ENCODE assay signal across 8 cellular contexts in the genomic region with DNA sequence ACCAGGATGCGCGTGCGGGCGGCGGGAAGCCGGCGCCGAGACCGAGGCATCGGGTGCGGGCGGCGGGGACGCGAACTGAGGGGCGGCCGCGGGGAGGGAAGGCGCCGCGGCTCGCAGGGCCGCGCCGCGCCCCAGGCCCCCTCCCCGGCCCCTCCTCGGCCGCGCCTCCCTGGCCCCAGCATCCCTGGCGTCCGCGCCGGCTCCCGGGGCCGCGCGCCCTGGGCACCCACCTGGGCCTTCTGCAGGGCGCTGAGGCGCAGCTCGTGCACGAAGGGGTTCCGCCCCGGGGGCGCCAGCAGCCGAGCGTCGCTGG. TPM values are rescaled to one million over a fixed set of nuclear protein-coding genes. Genes with fewer than 3 reads are reported as not detected.
DNase-seq lines count a peak whose midpoint lies in the region; ATAC-seq, FAIRE-seq and TF ChIP-seq lines count a peak whose summit lies in the region.

No MANE protein-coding gene starts in this region.

- H3K4me3 ChIP-seq in CD4-positive, alpha-beta memory T cell (ENCODE audit: low read length in 2 of 2): peak overlapping the region in 1 of 2 donors; percentile 59
- peak overlapping the region; percentile 82 to 88 for H3K4me3 ChIP-seq in ascending aorta
- H3K4me3 ChIP-seq in right lobe of liver: peak overlapping the region; percentile 56 to 89 (median 70)
- H3K4me3 ChIP-seq in uterus: peak overlapping the region; percentile 46 to 72

- intact Hi-C loops in CD4-positive, alpha-beta memory T cell (cut with micrococcal nuclease): loop anchor here (1.0 kb wide), 1 partner anchor 13 kb away; no protein-coding TSS in a partner anchor
- intact Hi-C loops in ascending aorta (cut with DNase I) (loop anchor here (2.0 to 5.0 kb wide), 4 partner anchors 19 to 176 kb away; a partner anchor contains a TSS), right lobe of liver (cut with DNase I) (no loop called here), uterus (cut with DNase I; ENCODE audit: low total_unique reads) (no loop called here)

- no peaks in the 10 kb centered on the region for H3K9me3 ChIP-seq in CD4-positive, alpha-beta memory T cell (ENCODE audit: control insufficient read depth in 1 of 2, low read length in 2 of 2)
- H3K9me3 ChIP-seq in ascending aorta (no peaks in the 10 kb centered on the region), right lobe of liver (no peaks in the 10 kb centered on the region), uterus (no peaks in the 10 kb centered on the region)

- TF ChIP-seq CTCF in ascending aorta (IDR thresholded peaks at IDR 0.05): no peak
- no peak for TF ChIP-seq CTCF in right lobe of liver (IDR thresholded peaks at IDR 0.05)
- no peak for TF ChIP-seq CTCF in uterus (IDR thresholded peaks at IDR 0.05)

- H3K27me3 ChIP-seq in CD4-positive, alpha-beta memory T cell (ENCODE audit: insufficient read depth, low read length): no peaks in the 10 kb centered on the region
- H3K27me3 ChIP-seq in ascending aorta (no peaks in the 10 kb centered on the region), right lobe of liver (no peaks in the 10 kb centered on the region), uterus (no peaks in the 10 kb centered on the region)

- FAIRE-seq in GM12892 (lab: Jason Lieb, UNC): no peak

- H3K27me3 Mint-ChIP-seq in CD4-positive, alpha-beta memory T cell: no peaks in the 10 kb centered on the region

- peak; percentile 43 for ATAC-seq in GM19452 (IDR thresholded peaks at IDR 0.05; ENCODE audit: unreplicated experiment)
- peak; percentile 18 for ATAC-seq in HG03442 (IDR thresholded peaks at IDR 0.05; ENCODE audit: unreplicated experiment)
- no peak for ATAC-seq in right lobe of liver

- peaks cover 34% of the 10 kb centered on the region for H3K4me1 ChIP-seq in CD4-positive, alpha-beta memory T cell (ENCODE audit: insufficient read depth, low read length)
- H3K4me1 ChIP-seq in ascending aorta: peaks cover 0 to 16% of the 10 kb centered on the region in 2 donors
- peaks cover 0 to 4% (median 0%) of the 10 kb centered on the region in 4 donors for H3K4me1 ChIP-seq in right lobe of liver
- peaks cover 0 to 20% of the 10 kb centered on the region in 2 donors for H3K4me1 ChIP-seq in uterus

- 0% methylated on average over 2 of the region's 48 CpGs for WGBS in right lobe of liver (ENCODE audit: insufficient coverage, low coverage, low lambda C conversion rate, missing lambda C conversion rate)

- no peak overlapping the region for H3K27ac Mint-ChIP-seq in CD4-positive, alpha-beta memory T cell

- H3K4me3 Mint-ChIP-seq in CD4-positive, alpha-beta memory T cell: peak overlapping the region in 5 of 8 donors; percentile 32 to 74 (median 70)

- H3K36me3 Mint-ChIP-seq in CD4-positive, alpha-beta memory T cell: peaks cover 3 to 20% of the 10 kb centered on the region in 2 donors

- CTCF ChIA-PET in CD4-positive, alpha-beta memory T cell (lab: Charles Lee; ENCODE audit: partially characterized antibody): no interaction called here

- H3K9me3 Mint-ChIP-seq in CD4-positive, alpha-beta memory T cell: no peaks in the 10 kb centered on the region

- H3K36me3 ChIP-seq in CD4-positive, alpha-beta memory T cell (ENCODE audit: insufficient read depth, low read length): no peaks in the 10 kb centered on the region
- H3K36me3 ChIP-seq in ascending aorta (peaks cover 4 to 12% of the 10 kb centered on the region in 2 donors), right lobe of liver (peaks cover 0 to 1% (median 0%) of the 10 kb centered on the region in 4 donors), uterus (no peaks in the 10 kb centered on the region)

- peak overlapping the region; percentile 30 for H3K27ac ChIP-seq in CD4-positive, alpha-beta memory T cell (ENCODE audit: low read depth, low read length)
- H3K27ac ChIP-seq in ascending aorta (peak overlapping the region in 1 of 2 donors; percentile 91), right lobe of liver (peak overlapping the region in 1 of 3 donors; percentile 79), uterus (peak overlapping the region; percentile 40 to 80)

- peaks cover 14 to 38% (median 25%) of the 10 kb centered on the region in 4 donors for H3K4me1 Mint-ChIP-seq in CD4-positive, alpha-beta memory T cell

- POLR2A ChIA-PET in CD4-positive, alpha-beta memory T cell (lab: Charles Lee; ENCODE audit: partially characterized antibody): interaction anchor here (0.7 to 4.1 kb wide), 7 partner anchors 11 to 178 kb away, joined by 3 to 36 read pairs (median 4); no protein-coding TSS in a partner anchor

- TF ChIP-seq POLR2A in right lobe of liver (IDR thresholded peaks at IDR 0.05): no peak
- TF ChIP-seq POLR2A in uterus (IDR thresholded peaks at IDR 0.05): no peak
- TF ChIP-seq POLR2A in GM12892 (IDR thresholded peaks at IDR 0.05; ENCODE audit: low read depth, low read length): no peak

- DNase-seq in CD4-positive, alpha-beta memory T cell: no peak
- DNase-seq in ascending aorta (ENCODE audit: low spot score in 2 of 2) (no peak), right lobe of liver (no peak), uterus (peak in 1 of 2 donors; percentile 11), NCI-H1436 (lab: John Stamatoyannopoulos, UW) (no peak), GM12892 (ENCODE audit: insufficient read length) (no peak)

RNA-seq across cellular contexts. Expression of a gene that starts 0.3 kb away (rescaled TPM):
- 10 to 100 TPM; 62.8 to 63.6 TPM for total RNA-seq in CD4-positive, alpha-beta memory T cell
- 10 to 100 TPM in 1 of 2 donors, 1 to 10 TPM in 1; 9.0 to 32.2 TPM for polyA plus RNA-seq in CD4-positive, alpha-beta memory T cell
- total RNA-seq in ascending aorta: 86.2 TPM
- 10 to 100 TPM in 3 of 6 experiments, 1 to 10 TPM in 3; 6.9 to 38.6 (median 13.1) TPM for total RNA-seq in right lobe of liver
- 10 to 100 TPM; 21.5 to 51.0 (median 40.0) TPM for total RNA-seq in uterus
- polyA plus RNA-seq in GM12892 (2012; ENCODE audit: missing spikeins): 63.8 TPM

Comparison
In these comparisons a context has a peak if more than half of its experiments do, and no peak if none do; other contexts are left out.
1. ATAC-seq: peak in GM19452 (single experiment) and HG03442 (single experiment); none in right lobe of liver (0 of 4).
2. intact Hi-C loops: an anchor here in CD4-positive, alpha-beta memory T cell (1.0 kb wide) and ascending aorta (2.0 to 5.0 kb wide); none called in right lobe of liver and uterus.